11 cellular contexts compared by ENCODE assay signal in the genomic region with DNA sequence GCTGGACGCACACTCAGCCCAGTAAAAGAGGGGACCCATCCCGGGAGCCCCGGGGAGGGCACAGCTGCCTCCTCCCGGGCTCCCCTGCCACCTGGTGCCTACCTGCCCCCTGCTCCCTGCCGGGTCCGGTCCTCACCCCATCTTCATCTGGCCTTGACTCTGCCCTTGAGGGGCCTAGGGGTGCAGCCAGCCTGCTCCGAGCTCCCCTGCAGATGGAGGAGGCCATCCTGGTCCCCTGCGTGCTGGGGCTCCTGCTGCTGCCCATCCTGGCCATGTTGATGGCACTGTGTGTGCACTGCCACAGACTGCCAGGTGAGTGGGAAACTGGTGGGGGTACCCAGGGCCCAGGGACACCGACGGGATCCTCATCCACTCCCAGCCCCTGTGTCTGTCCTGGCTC. TPM values are rescaled to one million over a fixed set of nuclear protein-coding genes. Genes with fewer than 3 reads are reported as not detected.
DNase-seq lines count a peak whose midpoint lies in the region; ATAC-seq and TF ChIP-seq lines count a peak whose summit lies in the region.
"Had no signal": no experiment of that assay in that cellular context is flagged by ENCODE, and none has a peak within 500 bp of the region (broad histone marks: within the 10 kb centered on the region; RNA-seq: fewer than 3 reads in every experiment).

No MANE protein-coding gene starts in this region.

- TF ChIP-seq CTCF in HFFc6 (IDR thresholded peaks at IDR 0.05) (no peak), smooth muscle cell (IDR thresholded peaks at IDR 0.05; ENCODE audit: borderline replicate concordance, insufficient read depth, poor library complexity, severe bottlenecking) (no peak)

- H3K4me1 ChIP-seq in subcutaneous abdominal adipose tissue (ENCODE audit: control insufficient read depth in 5 of 5, insufficient read depth in 5 of 5, low read length in 5 of 5) (peaks cover 0 to 7% (median 0%) of the 10 kb centered on the region in 5 donors), smooth muscle cell (ENCODE audit: low read depth) (no peaks in the 10 kb centered on the region)

- H3K4me3 ChIP-seq in subcutaneous abdominal adipose tissue (ENCODE audit: low read depth in 1 of 5, low read length in 5 of 5) (peak overlapping the region in 3 of 5 donors; percentile 2 to 49 (median 31)), smooth muscle cell (no peak overlapping the region)

- H3K27me3 Mint-ChIP-seq in T-helper 17 cell (no peaks in the 10 kb centered on the region), immature natural killer cell (ENCODE audit: low read depth in 3 of 3) (peaks cover 4 to 11% (median 5%) of the 10 kb centered on the region in 3 donors), HFFc6 (ENCODE audit: insufficient read depth) (no peaks in the 10 kb centered on the region; the same call in 1 of the 2 replicates)

- H2AFZ ChIP-seq in smooth muscle cell (ENCODE audit: low read depth), result no peak overlapping the region

- H4K20me1 ChIP-seq in smooth muscle cell (ENCODE audit: low read depth), result no peaks in the 10 kb centered on the region

- no peaks in the 10 kb centered on the region for H3K9me3 Mint-ChIP-seq in immature natural killer cell
- peaks cover 8% of the 10 kb centered on the region for H3K9me3 Mint-ChIP-seq in HFFc6

- no peaks in the 10 kb centered on the region for H3F3A ChIP-seq in smooth muscle cell (ENCODE audit: low read depth)

- H3K27me3 ChIP-seq in subcutaneous abdominal adipose tissue (ENCODE audit: control insufficient read depth in 5 of 5, insufficient read depth in 4 of 5, low read length in 5 of 5), result no peaks in the 10 kb centered on the region
- no peaks in the 10 kb centered on the region for H3K27me3 ChIP-seq in smooth muscle cell (ENCODE audit: low read depth)
- H3K27me3 ChIP-seq: heart right ventricle had no signal

- H3K9me3 ChIP-seq in T-helper 17 cell (ENCODE audit: control insufficient read depth, low read length, poor library complexity, severe bottlenecking) (no peaks in the 10 kb centered on the region), subcutaneous abdominal adipose tissue (ENCODE audit: control insufficient read depth in 5 of 5, low read length in 5 of 5) (peaks cover 0 to 15% (median 12%) of the 10 kb centered on the region in 5 donors), smooth muscle cell (replicated peaks; ENCODE audit: low read depth) (no peaks in the 10 kb centered on the region)

- no peaks in the 10 kb centered on the region for H3K79me2 ChIP-seq in smooth muscle cell (ENCODE audit: low read depth)

- no peak overlapping the region for H3K4me2 ChIP-seq in smooth muscle cell

- DNase-seq in activated CD4-positive, alpha-beta T cell treated with anti-CD3 and anti-CD28 coated beads for 48 hours, result peak; percentile 36
- DNase-seq in activated CD4-positive, alpha-beta T cell treated with anti-CD3 and anti-CD28 coated beads for 4 hours, result no peak
- DNase-seq in T-helper 17 cell (no peak), immature natural killer cell (no peak), NCI-H2029 (lab: John Stamatoyannopoulos, UW) (no peak), HFFc6 (no peak), smooth muscle cell (lab: John Stamatoyannopoulos, UW; ENCODE audit: unreplicated experiment) (no peak)

- H3K36me3 ChIP-seq in subcutaneous abdominal adipose tissue (ENCODE audit: control insufficient read depth in 5 of 5, insufficient read depth in 5 of 5, low read length in 5 of 5) (peaks cover 5 to 93% (median 81%) of the 10 kb centered on the region in 5 donors), smooth muscle cell (ENCODE audit: low read depth) (peaks cover 3% of the 10 kb centered on the region)

- over 99% methylated on average over 10 of the region's 10 CpGs for WGBS in smooth muscle cell (ENCODE audit: low lambda C conversion rate)

- H3K36me3 Mint-ChIP-seq in T-helper 17 cell (ENCODE audit: low read depth), result peaks cover 26% of the 10 kb centered on the region
- peaks cover 13 to 48% (median 24%) of the 10 kb centered on the region in 3 donors for H3K36me3 Mint-ChIP-seq in immature natural killer cell
- peaks cover 23% of the 10 kb centered on the region for H3K36me3 Mint-ChIP-seq in HFFc6 (ENCODE audit: low read depth)

- H3K9ac ChIP-seq in subcutaneous abdominal adipose tissue (ENCODE audit: low read length in 5 of 5) (peak overlapping the region in 1 of 5 donors; percentile 56), smooth muscle cell (ENCODE audit: low read depth) (no peak overlapping the region)

- H3K4me1 Mint-ChIP-seq in T-helper 17 cell (peaks cover 47% of the 10 kb centered on the region), immature natural killer cell (peaks cover 55 to 63% of the 10 kb centered on the region in 2 donors), HFFc6 (ENCODE audit: low read depth) (peaks cover 2% of the 10 kb centered on the region; the same call in 1 of the 2 replicates)

- no peak overlapping the region for H3K27ac ChIP-seq in subcutaneous abdominal adipose tissue (ENCODE audit: low read depth, low read length)
- no peak overlapping the region for H3K27ac ChIP-seq in smooth muscle cell (ENCODE audit: low read depth)

- peak; percentile 40 for ATAC-seq in T-helper 17 cell

- H3K4me3 Mint-ChIP-seq in T-helper 17 cell (peak overlapping the region; percentile 98), immature natural killer cell (peak overlapping the region; percentile 86 to 97 (median 93)), HFFc6 (no peak overlapping the region)

- H3K27ac Mint-ChIP-seq in T-helper 17 cell, result peak overlapping the region; percentile 92
- peak overlapping the region; percentile 88 to 97 (median 93) for H3K27ac Mint-ChIP-seq in immature natural killer cell
- H3K27ac Mint-ChIP-seq in HFFc6, result no peak overlapping the region

RNA-seq across cellular contexts. Expression of a gene that starts 0.4 kb away (rescaled TPM):
- 100 to 1,000 TPM; 191 to 193 TPM for total RNA-seq in T-helper 17 cell
- 100 to 1,000 TPM; 198 to 343 (median 220) TPM for polyA plus RNA-seq in immature natural killer cell
- total RNA-seq in HFFc6 (2021; fragmentation: NEBNext Ultra II Directional; extraction: Animal tissue kit (Norgen Biotek cat#: 25700)), result 1 to 10 TPM; 2.9 to 5.0 (median 4.4) TPM
- total RNA-seq in smooth muscle cell, result 2.1 and 8.2 TPM in 2 replicates
- polyA plus RNA-seq in smooth muscle cell, result 3.2 and 3.5 TPM in 2 replicates

RNA-seq across cellular contexts. Expression of a gene that starts 10.6 kb away (rescaled TPM):
- 10 to 100 TPM; 24.4 to 28.1 TPM for total RNA-seq in T-helper 17 cell
- 10 to 100 TPM; 21.1 to 53.1 (median 30.2) TPM for polyA plus RNA-seq in immature natural killer cell
- total RNA-seq in HFFc6 (2021; fragmentation: NEBNext Ultra II Directional; extraction: Animal tissue kit (Norgen Biotek cat#: 25700)), result 10 to 100 TPM; 36.9 to 43.0 (median 39.9) TPM
- total RNA-seq in smooth muscle cell, result 28.6 and 29.8 TPM in 2 replicates
- 109 and 113 TPM in 2 replicates for polyA plus RNA-seq in smooth muscle cell

RNA-seq across cellular contexts. Expression of a gene that starts 34.5 kb away (rescaled TPM):
- total RNA-seq in T-helper 17 cell, result 10 to 100 TPM; 67.7 to 70.9 TPM
- 10 to 100 TPM; 22.2 to 37.3 (median 33.0) TPM for polyA plus RNA-seq in immature natural killer cell
- 10 to 100 TPM; 18.1 to 21.9 (median 19.9) TPM for total RNA-seq in HFFc6 (2021; fragmentation: NEBNext Ultra II Directional; extraction: Animal tissue kit (Norgen Biotek cat#: 25700))
- total RNA-seq in smooth muscle cell, result 9.7 and 19.0 TPM in 2 replicates
- 13.1 and 15.2 TPM in 2 replicates for polyA plus RNA-seq in smooth muscle cell

RNA-seq across cellular contexts. Expression of a gene that starts 53.4 kb away (rescaled TPM):
- total RNA-seq in T-helper 17 cell (1 to 10 TPM in 1 of 2 donors, not detected in 1; 4.0 TPM), smooth muscle cell (not detected in 2 replicates)
- polyA plus RNA-seq in immature natural killer cell (under 1 TPM; 0.18 to 0.29 (median 0.27) TPM), smooth muscle cell (not detected in 2 replicates)
- not detected for total RNA-seq in HFFc6 (2021; fragmentation: NEBNext Ultra II Directional; extraction: Animal tissue kit (Norgen Biotek cat#: 25700))
- total RNA-seq: dermis microvascular lymphatic vessel endothelial cell, pulmonary artery endothelial cell had no signal

Comparison
In these comparisons a context has a peak if more than half of its experiments do, and no peak if none do; other contexts are left out.
1. RNA of a gene that starts 0.4 kb away (total RNA-seq): 191 to 193 TPM in T-helper 17 cell; 2.1 to 8.2 TPM in smooth muscle cell and 2.9 to 5.0 TPM in HFFc6; every median in the first group is over 10 times any median in the second.